Comparison of ENCODE assay signal across 26 cellular contexts in the genomic region with DNA sequence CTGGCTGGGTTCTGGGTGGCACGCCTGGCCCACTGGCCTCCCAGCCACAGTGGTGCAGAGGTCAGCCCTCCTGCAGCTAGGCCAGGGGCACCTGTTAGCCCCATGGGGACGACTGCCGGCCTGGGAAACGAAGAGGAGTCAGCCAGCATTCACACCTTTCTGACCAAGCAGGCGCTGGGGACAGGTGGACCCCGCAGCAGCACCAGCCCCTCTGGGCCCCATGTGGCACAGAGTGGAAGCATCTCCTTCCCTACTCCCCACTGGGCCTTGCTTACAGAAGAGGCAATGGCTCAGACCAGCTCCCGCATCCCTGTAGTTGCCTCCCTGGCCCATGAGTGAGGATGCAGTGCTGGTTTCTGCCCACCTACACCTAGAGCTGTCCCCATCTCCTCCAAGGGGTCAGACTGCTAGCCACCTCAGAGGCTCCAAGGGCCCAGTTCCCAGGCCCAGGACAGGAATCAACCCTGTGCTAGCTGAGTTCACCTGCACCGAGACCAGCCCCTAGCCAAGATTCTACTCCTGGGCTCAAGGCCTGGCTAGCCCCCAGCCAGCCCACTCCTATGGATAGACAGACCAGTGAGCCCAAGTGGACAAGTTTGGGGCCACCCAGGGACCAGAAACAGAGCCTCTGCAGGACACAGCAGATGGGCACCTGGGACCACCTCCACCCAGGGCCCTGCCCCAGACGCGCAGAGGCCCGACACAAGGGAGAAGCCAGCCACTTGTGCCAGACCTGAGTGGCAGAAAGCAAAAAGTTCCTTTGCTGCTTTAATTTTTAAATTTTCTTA. TPM values are rescaled to one million over a fixed set of nuclear protein-coding genes. Genes with fewer than 3 reads are reported as not detected.
DNase-seq lines count a peak whose midpoint lies in the region; ATAC-seq, FAIRE-seq and TF ChIP-seq lines count a peak whose summit lies in the region.
"Had no signal": no experiment of that assay in that cellular context is flagged by ENCODE, and none has a peak within 500 bp of the region (broad histone marks: within the 10 kb centered on the region; RNA-seq: fewer than 3 reads in every experiment).

No MANE protein-coding gene starts in this region.

- TF ChIP-seq CTCF in kidney (IDR thresholded peaks at IDR 0.05; ENCODE audit: borderline replicate concordance, extremely low read depth, insufficient read depth), result no peak
- no peak for TF ChIP-seq CTCF in osteoblast (IDR thresholded peaks at IDR 0.05; ENCODE audit: extremely low read depth, low read depth, low read length)

- CTCF ChIA-PET in activated CD4-positive, alpha-beta memory T cell treated with anti-CD3 and anti-CD28 coated beads, Interleukin-2, amount 10 ng/mL, durations not matched to agents 7 days and 5 days (lab: Charles Lee), result interaction anchor here (1.0 to 2.0 kb wide), 3 partner anchors 10 to 46 kb away, joined by 3 to 7 read pairs (median 4); no protein-coding TSS in a partner anchor
- CTCF ChIA-PET in activated CD4-positive, alpha-beta memory T cell treated with anti-CD3 and anti-CD28 coated beads for 36 hours (lab: Charles Lee), result interaction anchor here (0.7 to 3.4 kb wide), 12 partner anchors 15 to 160 kb away, joined by 3 to 25 read pairs (median 4); no protein-coding TSS in a partner anchor

- H3K36me3 Mint-ChIP-seq in activated CD4-positive, alpha-beta memory T cell treated with anti-CD3 and anti-CD28 coated beads, Interleukin-2, amount 10 ng/mL, durations not matched to agents 7 days and 5 days (ENCODE audit: low read depth), result no peaks in the 10 kb centered on the region
- H3K36me3 Mint-ChIP-seq in activated CD4-positive, alpha-beta memory T cell treated with anti-CD3 and anti-CD28 coated beads for 36 hours, result peaks cover 5% of the 10 kb centered on the region

- H3K4me2 ChIP-seq in osteoblast (ENCODE audit: insufficient read depth, low read length), result no peak overlapping the region

- peaks cover 13% of the 10 kb centered on the region for H4K20me1 ChIP-seq in osteoblast (ENCODE audit: insufficient read depth, low read length)

- H3K9ac ChIP-seq in kidney (ENCODE audit: low read length in 2 of 2), result no peak overlapping the region
- H3K9ac ChIP-seq: GM23248 had no signal

- no peak overlapping the region for H3K4me3 ChIP-seq in kidney (ENCODE audit: low read length in 2 of 2)
- no peak overlapping the region for H3K4me3 ChIP-seq in osteoblast (ENCODE audit: insufficient read depth, low read length)
- H3K4me3 ChIP-seq: GM23248 had no signal

- intact Hi-C loops in activated CD4-positive, alpha-beta memory T cell treated with anti-CD3 and anti-CD28 coated beads for 36 hours (cut with micrococcal nuclease), result no loop called here
- intact Hi-C loops in kidney (cut with DNase I), result no loop called here

- no peaks in the 10 kb centered on the region for H3K9me3 ChIP-seq in kidney (ENCODE audit: control insufficient read depth in 1 of 2, low read length in 2 of 2)
- H3K9me3 ChIP-seq in osteoblast (ENCODE audit: low read depth, low read length), result no peaks in the 10 kb centered on the region

- H2AFZ ChIP-seq in osteoblast (ENCODE audit: low read length), result no peak overlapping the region
- H2AFZ ChIP-seq: GM23248 had no signal

- POLR2A ChIA-PET in activated CD4-positive, alpha-beta memory T cell treated with anti-CD3 and anti-CD28 coated beads, Interleukin-2, amount 10 ng/mL, durations not matched to agents 7 days and 5 days (lab: Charles Lee), result no interaction called here
- POLR2A ChIA-PET in activated CD4-positive, alpha-beta memory T cell treated with anti-CD3 and anti-CD28 coated beads for 36 hours (lab: Charles Lee), result no interaction called here

- H3K36me3 ChIP-seq in kidney (ENCODE audit: control insufficient read depth in 1 of 2, insufficient read depth in 2 of 2, low read length in 2 of 2), result peaks cover 2 to 11% of the 10 kb centered on the region in 2 donors
- H3K36me3 ChIP-seq in osteoblast (ENCODE audit: insufficient read depth, low read length), result peaks cover 30% of the 10 kb centered on the region

- no peaks in the 10 kb centered on the region for H3K9me3 Mint-ChIP-seq in activated CD4-positive, alpha-beta memory T cell treated with anti-CD3 and anti-CD28 coated beads, Interleukin-2, amount 10 ng/mL, durations not matched to agents 7 days and 5 days
- H3K9me3 Mint-ChIP-seq in activated CD4-positive, alpha-beta memory T cell treated with anti-CD3 and anti-CD28 coated beads for 36 hours, result no peaks in the 10 kb centered on the region
- H3K9me3 Mint-ChIP-seq: CD8-positive, alpha-beta memory T cell; H9; IgD-negative memory B cell had no signal

- ATAC-seq in HG02884 (IDR thresholded peaks at IDR 0.05; ENCODE audit: unreplicated experiment) (no peak), HG03457 (IDR thresholded peaks at IDR 0.05; ENCODE audit: unreplicated experiment) (no peak)

- no peaks in the 10 kb centered on the region for H3K27me3 Mint-ChIP-seq in activated CD4-positive, alpha-beta memory T cell treated with anti-CD3 and anti-CD28 coated beads, Interleukin-2, amount 10 ng/mL, durations not matched to agents 7 days and 5 days
- no peaks in the 10 kb centered on the region for H3K27me3 Mint-ChIP-seq in activated CD4-positive, alpha-beta memory T cell treated with anti-CD3 and anti-CD28 coated beads for 36 hours
- H3K27me3 Mint-ChIP-seq: CD8-positive, alpha-beta memory T cell; IgD-negative memory B cell had no signal

- H3K4me1 Mint-ChIP-seq in activated CD4-positive, alpha-beta memory T cell treated with anti-CD3 and anti-CD28 coated beads, Interleukin-2, amount 10 ng/mL, durations not matched to agents 7 days and 5 days, result peaks cover 1% of the 10 kb centered on the region
- H3K4me1 Mint-ChIP-seq in activated CD4-positive, alpha-beta memory T cell treated with anti-CD3 and anti-CD28 coated beads for 36 hours (ENCODE audit: low read depth), result peaks cover 3% of the 10 kb centered on the region
- H3K4me1 Mint-ChIP-seq: IgD-negative memory B cell had no signal

- FAIRE-seq in kidney (lab: Jason Lieb, UNC), result no peak
- FAIRE-seq: GM12892, RCC 7860 had no signal

- H3K4me1 ChIP-seq in kidney (ENCODE audit: control insufficient read depth in 1 of 2, insufficient read depth in 1 of 2, low read depth in 1 of 2, low read length in 2 of 2), result peaks cover 0 to 19% of the 10 kb centered on the region in 2 donors
- H3K4me1 ChIP-seq in osteoblast (ENCODE audit: insufficient read depth, low read length), result no peaks in the 10 kb centered on the region

- peak overlapping the region; percentile 21 for H3K27ac Mint-ChIP-seq in activated CD4-positive, alpha-beta memory T cell treated with anti-CD3 and anti-CD28 coated beads, Interleukin-2, amount 10 ng/mL, durations not matched to agents 7 days and 5 days
- no peak overlapping the region for H3K27ac Mint-ChIP-seq in activated CD4-positive, alpha-beta memory T cell treated with anti-CD3 and anti-CD28 coated beads for 36 hours
- H3K27ac Mint-ChIP-seq: CD8-positive, alpha-beta memory T cell; IgD-negative memory B cell had no signal

- H3K27ac ChIP-seq in kidney (ENCODE audit: low read depth in 2 of 2, low read length in 2 of 2) (peak overlapping the region in 1 of 2 donors; percentile 61), osteoblast (ENCODE audit: low read depth, low read length) (no peak overlapping the region)
- H3K27ac ChIP-seq: C4-2B, GM23248 had no signal

- no peak overlapping the region for H3K4me3 Mint-ChIP-seq in activated CD4-positive, alpha-beta memory T cell treated with anti-CD3 and anti-CD28 coated beads, Interleukin-2, amount 10 ng/mL, durations not matched to agents 7 days and 5 days
- no peak overlapping the region for H3K4me3 Mint-ChIP-seq in activated CD4-positive, alpha-beta memory T cell treated with anti-CD3 and anti-CD28 coated beads for 36 hours
- H3K4me3 Mint-ChIP-seq: CD8-positive, alpha-beta memory T cell; H9; IgD-negative memory B cell had no signal

- no peaks in the 10 kb centered on the region for H3K27me3 ChIP-seq in osteoblast (ENCODE audit: insufficient read depth, low read length)

- H3K79me2 ChIP-seq in osteoblast (ENCODE audit: insufficient read depth, low read length), result no peaks in the 10 kb centered on the region

- DNase-seq in activated CD4-positive, alpha-beta memory T cell treated with anti-CD3 and anti-CD28 coated beads, Interleukin-2, amount 10 ng/mL, durations not matched to agents 7 days and 5 days, result no peak
- DNase-seq in activated CD4-positive, alpha-beta memory T cell treated with anti-CD3 and anti-CD28 coated beads for 36 hours, result no peak
- DNase-seq in kidney (peak; percentile 68), osteoblast (ENCODE audit: insufficient read length, low spot score, missing footprints) (peak; percentile 82), HCEC 1CT (no peak)
- DNase-seq: AML-193; Calu3; CD8-positive, alpha-beta memory T cell; DMS153; GM23248; H9; Karpas-422; MV-4-11; NCI-H1105 treated with DMSO at 0.1 percent for 48 hours; NCI-H2029 treated with DMSO at 0.1 percent for 48 hours; NCI-H2171; NCI-H345; NCI-H524 treated with DMSO at 0.1 percent for 48 hours; Right ventricle myocardium superior had no signal

RNA-seq across cellular contexts. Expression of gene TXNRD2, which starts 27.7 kb away (rescaled TPM):
- total RNA-seq in activated CD4-positive, alpha-beta memory T cell treated with anti-CD3 and anti-CD28 coated beads, Interleukin-2, amount 10 ng/mL, durations not matched to agents 7 days and 5 days, result 10 to 100 TPM; 18.9 to 19.1 TPM
- 10 to 100 TPM; 23.3 to 23.4 TPM for total RNA-seq in activated CD4-positive, alpha-beta memory T cell treated with anti-CD3 and anti-CD28 coated beads for 36 hours
- polyA plus RNA-seq in PFSK-1 (2012; ENCODE audit: insufficient read length, low read depth), result 31.1 TPM
- total RNA-seq in kidney, result 28.6 TPM
- 50.6 TPM for polyA plus RNA-seq in kidney (ENCODE audit: insufficient read depth, low read depth, low replicate concordance)
- total RNA-seq in osteoblast, result 19.5 and 21.5 TPM in 2 replicates

RNA-seq across cellular contexts. Expression of gene COMT, which starts 27.8 kb away (rescaled TPM):
- total RNA-seq in activated CD4-positive, alpha-beta memory T cell treated with anti-CD3 and anti-CD28 coated beads, Interleukin-2, amount 10 ng/mL, durations not matched to agents 7 days and 5 days, result 10 to 100 TPM; 78.7 to 79.3 TPM
- total RNA-seq in activated CD4-positive, alpha-beta memory T cell treated with anti-CD3 and anti-CD28 coated beads for 36 hours, result 10 to 100 TPM; 61.7 to 66.1 TPM
- polyA plus RNA-seq in PFSK-1 (2012; ENCODE audit: insufficient read length, low read depth), result 275 TPM
- total RNA-seq in kidney (118 TPM), osteoblast (220 and 288 TPM in 2 replicates)
- polyA plus RNA-seq in kidney (ENCODE audit: insufficient read depth, low read depth, low replicate concordance), result 244 TPM

RNA-seq across cellular contexts. Expression of gene ARVCF, which starts 47.3 kb away (rescaled TPM):
- under 1 TPM; 0.58 to 0.71 TPM for total RNA-seq in activated CD4-positive, alpha-beta memory T cell treated with anti-CD3 and anti-CD28 coated beads, Interleukin-2, amount 10 ng/mL, durations not matched to agents 7 days and 5 days
- 1 to 10 TPM; 1.5 to 2.4 TPM for total RNA-seq in activated CD4-positive, alpha-beta memory T cell treated with anti-CD3 and anti-CD28 coated beads for 36 hours
- 65.3 TPM for polyA plus RNA-seq in PFSK-1 (2012; ENCODE audit: insufficient read length, low read depth)
- total RNA-seq in kidney (21.9 TPM), osteoblast (19.7 and 27.1 TPM in 2 replicates)
- 16.0 TPM for polyA plus RNA-seq in kidney (ENCODE audit: insufficient read depth, low read depth, low replicate concordance)

RNA-seq across cellular contexts. Expression of gene TANGO2, which starts 51.6 kb away (rescaled TPM):
- 10 to 100 TPM; 39.1 to 44.5 TPM for total RNA-seq in activated CD4-positive, alpha-beta memory T cell treated with anti-CD3 and anti-CD28 coated beads, Interleukin-2, amount 10 ng/mL, durations not matched to agents 7 days and 5 days
- total RNA-seq in activated CD4-positive, alpha-beta memory T cell treated with anti-CD3 and anti-CD28 coated beads for 36 hours, result 10 to 100 TPM; 20.7 to 23.6 TPM
- 35.4 TPM for polyA plus RNA-seq in PFSK-1 (2012; ENCODE audit: insufficient read length, low read depth)
- total RNA-seq in kidney, result 27.7 TPM
- 37.3 TPM for polyA plus RNA-seq in kidney (ENCODE audit: insufficient read depth, low read depth, low replicate concordance)
- total RNA-seq in osteoblast, result 41.8 and 43.8 TPM in 2 replicates

Comparison
In these comparisons a context has a peak if more than half of its experiments do, and no peak if none do; other contexts are left out.
1. DNase-seq: peak in kidney (single experiment) and osteoblast (single experiment); none in activated CD4-positive, alpha-beta memory T cell treated with anti-CD3 and anti-CD28 coated beads, Interleukin-2, amount 10 ng/mL, durations not matched to agents 7 days and 5 days (single experiment), activated CD4-positive, alpha-beta memory T cell treated with anti-CD3 and anti-CD28 coated beads for 36 hours (single experiment) and HCEC 1CT (single experiment).